1 cellular context compared by ENCODE assay signal in genomic region chr11:119371778-119372182, GRCh38.
TF ChIP-seq lines count a peak whose summit lies in the region.

No MANE protein-coding gene starts in this region.

TF ChIP-seq in endothelial cell of umbilical vein, 7 proteins besides CTCF, POLR2A, EP300 and RAD21:
- TF ChIP-seq GATA2 (IDR thresholded peaks at IDR 0.05; ENCODE audit: insufficient read depth, insufficient read length, low read depth, low read length) (no peak), POLR2AphosphoS5 (IDR thresholded peaks at IDR 0.05; ENCODE audit: insufficient read depth, low read depth, low read length) (no peak), FOS (IDR thresholded peaks at IDR 0.05; ENCODE audit: borderline replicate concordance, insufficient read depth, low read length) (no peak), JUN (IDR thresholded peaks at IDR 0.05; ENCODE audit: borderline replicate concordance, insufficient read depth, insufficient read length, low read depth) (no peak)
